ENCODE assay signal across 17 cellular contexts in the genomic region with DNA sequence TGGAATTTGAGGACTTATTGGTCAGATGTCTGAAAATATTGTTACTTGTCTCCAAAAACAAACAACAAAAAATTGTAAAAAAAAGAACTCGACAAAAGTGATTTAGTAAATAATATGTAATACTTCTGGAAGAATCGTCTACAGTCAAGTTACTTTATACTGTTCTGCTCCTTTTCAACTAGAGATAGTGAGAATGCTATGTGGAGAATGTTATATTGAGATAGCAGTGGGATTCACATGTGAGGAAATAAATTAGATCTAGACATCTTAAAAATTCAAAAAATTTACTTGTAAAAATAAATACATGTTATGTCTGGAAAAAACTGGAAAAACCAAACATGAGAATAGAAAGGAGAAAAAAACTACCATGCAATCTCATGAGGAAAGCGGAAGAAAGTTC.
DNase-seq lines count a peak whose midpoint lies in the region; ATAC-seq and TF ChIP-seq lines count a peak whose summit lies in the region.
"Had no signal": no experiment of that assay in that cellular context is flagged by ENCODE, and none has a peak within 500 bp of the region (broad histone marks: within the 10 kb centered on the region; RNA-seq: fewer than 3 reads in every experiment).

No MANE protein-coding gene starts in this region.

- no peaks in the 10 kb centered on the region for H3K27me3 Mint-ChIP-seq in T-helper 17 cell
- no peaks in the 10 kb centered on the region for H3K27me3 Mint-ChIP-seq in activated naive CD8-positive, alpha-beta T cell treated with anti-CD3 and anti-CD28 coated beads, Interleukin-2, amount 50 U/mL, for 24 hours
- H3K27me3 Mint-ChIP-seq: CD4-positive, alpha-beta memory T cell had no signal

- H3K4me3 ChIP-seq in IMR-90 (ENCODE audit: insufficient read depth, low read depth, low read length) = no peak overlapping the region
- H3K4me3 ChIP-seq in fibroblast of the aortic adventitia (ENCODE audit: low read depth, low read length) = no peak overlapping the region
- H3K4me3 ChIP-seq: HAP-1 had no signal

- no peak overlapping the region for H3K4me3 Mint-ChIP-seq in T-helper 17 cell
- H3K4me3 Mint-ChIP-seq in activated naive CD8-positive, alpha-beta T cell treated with anti-CD3 and anti-CD28 coated beads, Interleukin-2, amount 50 U/mL, for 24 hours = no peak overlapping the region
- H3K4me3 Mint-ChIP-seq: CD4-positive, alpha-beta memory T cell; HFFc6 had no signal

- H2BK5ac ChIP-seq in IMR-90 (ENCODE audit: low read depth, low read length, poor library complexity, severe bottlenecking) = no peak overlapping the region

- no peak overlapping the region for H3K4ac ChIP-seq in IMR-90 (ENCODE audit: low read depth, low read length)

- H3K23ac ChIP-seq in IMR-90 (ENCODE audit: low read depth, low read length) = no peak overlapping the region

- no peak for TF ChIP-seq CTCF in IMR-90 (conservative IDR thresholded peaks at IDR 0.05; ENCODE audit: low read depth, low read length)
- TF ChIP-seq CTCF in fibroblast of the aortic adventitia (IDR thresholded peaks at IDR 0.05; ENCODE audit: insufficient read depth, low read length) = no peak

- no peaks in the 10 kb centered on the region for H3K9me3 Mint-ChIP-seq in activated naive CD8-positive, alpha-beta T cell treated with anti-CD3 and anti-CD28 coated beads, Interleukin-2, amount 50 U/mL, for 24 hours
- H3K9me3 Mint-ChIP-seq: CD4-positive, alpha-beta memory T cell; HFFc6 had no signal

- no peak overlapping the region for H3K18ac ChIP-seq in IMR-90 (ENCODE audit: low read depth, low read length)

- no peak overlapping the region for H3K14ac ChIP-seq in IMR-90 (replicated peaks; ENCODE audit: low read depth, low read length)

- no peaks in the 10 kb centered on the region for H3K79me1 ChIP-seq in IMR-90 (ENCODE audit: low read depth in 1 of 2, low read length in 2 of 2)

- dilution Hi-C loops in IMR-90 (cut with HindIII; ENCODE audit: low sequenced_read_pairs, unreplicated experiment) = no loop called here

- no peaks in the 10 kb centered on the region for H3K9me3 ChIP-seq in IMR-90 (ENCODE audit: control insufficient read depth, insufficient read depth, low read length)
- H3K9me3 ChIP-seq in T-helper 17 cell (ENCODE audit: control insufficient read depth, low read length, poor library complexity, severe bottlenecking) = no peaks in the 10 kb centered on the region
- H3K9me3 ChIP-seq: HAP-1 had no signal

- no peaks in the 10 kb centered on the region for H4K20me1 ChIP-seq in IMR-90 (ENCODE audit: insufficient read depth, low read length)

- H4K8ac ChIP-seq in IMR-90 (ENCODE audit: low read depth in 2 of 2, low read length in 2 of 2) = no peak overlapping the region

- H4K5ac ChIP-seq in IMR-90 (ENCODE audit: low read depth, low read length) = no peak overlapping the region

- DNase-seq in EH (ENCODE audit: low read depth) = peak; percentile 18
- peak; percentile 3 for DNase-seq in IMR-90
- peak; percentile 9 for DNase-seq in fibroblast of the aortic adventitia (ENCODE audit: low read depth)
- DNase-seq in iris pigment epithelial cell (ENCODE audit: low read depth) = peak; percentile 9
- no peak for DNase-seq in activated naive CD4-positive, alpha-beta T cell (lab: John Stamatoyannopoulos, UW)
- no peak for DNase-seq in T-helper 17 cell
- no peak for DNase-seq in activated naive CD8-positive, alpha-beta T cell treated with anti-CD3 and anti-CD28 coated beads, Interleukin-2, amount 50 U/mL, for 24 hours
- no peak for DNase-seq in NCI-H82 treated with DMSO at 0.1 percent for 48 hours (lab: John Stamatoyannopoulos, UW; ENCODE audit: unreplicated experiment)
- DNase-seq: C1 segment of cervical spinal cord; Calu3; CD4-positive, alpha-beta memory T cell; COR-L47; DMS53; DMS79 treated with DMSO at 0.1 percent for 48 hours; GOT3; HFFc6 had no signal

- H3K27ac ChIP-seq in IMR-90 (ENCODE audit: insufficient read depth, low read length) = no peak overlapping the region

- no TSS peak for BruUV-seq in IMR-90 (replicated peaks; lab: Mats Ljungman, UMichigan)

- POLR2A ChIA-PET in IMR-90 (lab: Charles Lee; ENCODE audit: unreplicated experiment) = no interaction called here

- no peaks in the 10 kb centered on the region for H3K4me1 ChIP-seq in IMR-90 (ENCODE audit: control insufficient read depth, insufficient read depth, low read length)
- H3K4me1 ChIP-seq: HAP-1 had no signal

- H3K27me3 ChIP-seq in IMR-90 (ENCODE audit: control insufficient read depth, insufficient read depth, low read length) = no peaks in the 10 kb centered on the region

- CTCF ChIA-PET in IMR-90 (lab: Yijun Ruan, JAX) = interaction anchor here (1.0 to 1.5 kb wide), 2 partner anchors 10 to 12 kb away, joined by 4 read pairs; no protein-coding TSS in a partner anchor

- no peak overlapping the region for H2AK9ac ChIP-seq in IMR-90 (replicated peaks; ENCODE audit: low read depth, low read length, poor library complexity)

- TF ChIP-seq RAD21 in IMR-90 (IDR thresholded peaks at IDR 0.05; ENCODE audit: low read length) = no peak

- H3K9ac ChIP-seq in IMR-90 (ENCODE audit: low read depth, low read length) = no peak overlapping the region

- H2BK20ac ChIP-seq in IMR-90 (ENCODE audit: low read depth, low read length) = no peak overlapping the region

- peaks cover 15% of the 10 kb centered on the region for H3K36me3 Mint-ChIP-seq in T-helper 17 cell (ENCODE audit: low read depth)
- peaks cover 45% of the 10 kb centered on the region for H3K36me3 Mint-ChIP-seq in activated naive CD8-positive, alpha-beta T cell treated with anti-CD3 and anti-CD28 coated beads, Interleukin-2, amount 50 U/mL, for 24 hours (ENCODE audit: low read depth)

- H3K9me1 ChIP-seq in IMR-90 (ENCODE audit: insufficient read depth, low read length) = no peaks in the 10 kb centered on the region; the same call in 1 of the 2 replicates

- no peak overlapping the region for H2BK120ac ChIP-seq in IMR-90 (ENCODE audit: low read depth, low read length)

- peaks cover 8% of the 10 kb centered on the region for H3K4me1 Mint-ChIP-seq in T-helper 17 cell
- no peaks in the 10 kb centered on the region for H3K4me1 Mint-ChIP-seq in activated naive CD8-positive, alpha-beta T cell treated with anti-CD3 and anti-CD28 coated beads, Interleukin-2, amount 50 U/mL, for 24 hours

- intact Hi-C loops in IMR-90 (cut with micrococcal nuclease) = no loop called here

- ATAC-seq in IMR-90 (ENCODE audit: low read depth) = peak; percentile 60
- no peak for ATAC-seq in T-helper 17 cell
- ATAC-seq in activated naive CD8-positive, alpha-beta T cell treated with anti-CD3 and anti-CD28 coated beads, Interleukin-2, amount 50 U/mL, for 24 hours = no peak

- H2AK5ac ChIP-seq in IMR-90 (ENCODE audit: low read depth, low read length) = no peak overlapping the region

- no peak overlapping the region for H3K4me2 ChIP-seq in IMR-90 (ENCODE audit: low read depth, low read length)

- no peak overlapping the region for H4K91ac ChIP-seq in IMR-90 (ENCODE audit: insufficient read depth, low read depth, low read length)

- in situ Hi-C loops in IMR-90 (cut with MboI; ENCODE audit: low sequenced_read_pairs) = no loop called here

- TF ChIP-seq POLR2A in IMR-90 (IDR thresholded peaks at IDR 0.05; ENCODE audit: low read depth, low read length) = no peak

- H3K36me3 ChIP-seq in IMR-90 (ENCODE audit: control insufficient read depth, insufficient read depth, low read length) = no peaks in the 10 kb centered on the region

- H3K56ac ChIP-seq in IMR-90 (ENCODE audit: extremely low read depth, insufficient read depth, low read length) = no peak overlapping the region

- whole genome bisulfite sequencing in IMR-90 (ENCODE audit: extremely low coverage in 2 of 2, insufficient read length in 1 of 2), 2 experiments = no CpG with 5 or more reads among the region's 3 CpGs

- H2AFZ ChIP-seq in IMR-90 (replicated peaks; ENCODE audit: low read length, poor library complexity) = no peak overlapping the region

- no peak overlapping the region for H3K27ac Mint-ChIP-seq in T-helper 17 cell
- H3K27ac Mint-ChIP-seq in activated naive CD8-positive, alpha-beta T cell treated with anti-CD3 and anti-CD28 coated beads, Interleukin-2, amount 50 U/mL, for 24 hours = no peak overlapping the region
- H3K27ac Mint-ChIP-seq: HFFc6 had no signal

- no peak overlapping the region for H2BK15ac ChIP-seq in IMR-90 (ENCODE audit: low read depth, low read length)

TF ChIP-seq in IMR-90, 13 proteins besides CTCF, POLR2A, EP300 and RAD21:
- TF ChIP-seq MAFK (IDR thresholded peaks at IDR 0.05; ENCODE audit: low read depth, low read length) (no peak), MXI1 (IDR thresholded peaks at IDR 0.05; ENCODE audit: borderline replicate concordance, low read depth, low read length) (no peak), CEBPB (IDR thresholded peaks at IDR 0.05; ENCODE audit: low read depth, low read length) (no peak), MAZ (IDR thresholded peaks at IDR 0.05; ENCODE audit: borderline replicate concordance, low read depth, low read length) (no peak)
- TF ChIP-seq, protein P1, sequence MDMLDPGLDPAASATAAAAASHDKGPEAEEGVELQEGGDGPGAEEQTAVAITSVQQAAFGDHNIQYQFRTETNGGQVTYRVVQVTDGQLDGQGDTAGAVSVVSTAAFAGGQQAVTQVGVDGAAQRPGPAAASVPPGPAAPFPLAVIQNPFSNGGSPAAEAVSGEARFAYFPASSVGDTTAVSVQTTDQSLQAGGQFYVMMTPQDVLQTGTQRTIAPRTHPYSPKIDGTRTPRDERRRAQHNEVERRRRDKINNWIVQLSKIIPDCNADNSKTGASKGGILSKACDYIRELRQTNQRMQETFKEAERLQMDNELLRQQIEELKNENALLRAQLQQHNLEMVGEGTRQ (IDR thresholded peaks at IDR 0.05; ENCODE audit: low read depth, low read length) = no peak

Comparison
In these comparisons a context has a peak if more than half of its experiments do, and no peak if none do; other contexts are left out.
1. DNase-seq: peak in EH (single experiment), IMR-90 (single experiment), fibroblast of the aortic adventitia (single experiment) and iris pigment epithelial cell (single experiment); none in activated naive CD4-positive, alpha-beta T cell (0 of 4), T-helper 17 cell (0 of 3), activated naive CD8-positive, alpha-beta T cell treated with anti-CD3 and anti-CD28 coated beads, Interleukin-2, amount 50 U/mL, for 24 hours (single experiment) and NCI-H82 treated with DMSO at 0.1 percent for 48 hours (single experiment).